Comparison of ENCODE assay signal across 8 cellular contexts in genomic region chr17:65041945-65042639, GRCh38. TPM values are rescaled to one million over a fixed set of nuclear protein-coding genes. Genes with fewer than 3 reads are reported as not detected.
DNase-seq lines count a peak whose midpoint lies in the region; ATAC-seq and TF ChIP-seq lines count a peak whose summit lies in the region.
"Not testable (repeated sequence)": the region's sequence is repeated elsewhere in the genome, so short reads cannot be mapped to it uniquely, and the experiment has no call there.

No MANE protein-coding gene starts in this region.

- not testable (repeated sequence) for H2AFZ ChIP-seq in Loucy (ENCODE audit: low read length); osteoblast (ENCODE audit: low read length)

- peaks cover 65% of the 10 kb centered on the region for H3K36me3 Mint-ChIP-seq in CD4-positive, alpha-beta T cell (ENCODE audit: low read depth)
- H3K36me3 Mint-ChIP-seq in WTC11 (peaks cover 39% of the 10 kb centered on the region), endothelial cell (ENCODE audit: low read depth, unreplicated experiment) (peaks cover 13% of the 10 kb centered on the region)
- H3K36me3 Mint-ChIP-seq in activated naive CD8-positive, alpha-beta T cell = peaks cover 12% of the 10 kb centered on the region

- H3K9me2 ChIP-seq in Loucy (replicated peaks; ENCODE audit: low read depth, low read length) = not testable (repeated sequence)

- peak in 4 of 10 experiments; percentile 7 to 35 (median 26) for DNase-seq in CD4-positive, alpha-beta T cell
- not testable (repeated sequence) for DNase-seq in WTC11 (ENCODE audit: low spot score); endothelial cell (ENCODE audit: low spot score); osteoblast (ENCODE audit: insufficient read length, low spot score, missing footprints); thoracic aorta (ENCODE audit: low spot score)
- peak; percentile 40 for DNase-seq in activated T-cell treated with anti-CD3 and anti-CD28 coated beads, Interleukin-2, amount 50 U/mL, for 1 hour

- H3K36me3 ChIP-seq in Loucy (ENCODE audit: insufficient read depth, low read length) = peaks cover 36% of the 10 kb centered on the region
- H3K36me3 ChIP-seq in osteoblast (ENCODE audit: insufficient read depth, low read length) = peaks cover 16% of the 10 kb centered on the region
- H3K36me3 ChIP-seq in thoracic aorta = not testable (repeated sequence)

- H3K4me3 ChIP-seq in Loucy (ENCODE audit: low read length, poor library complexity, severe bottlenecking) (peak overlapping the region; percentile 42), thoracic aorta (peak overlapping the region; percentile 13)
- H3K4me3 ChIP-seq in osteoblast (ENCODE audit: insufficient read depth, low read length) = not testable (repeated sequence)

- not testable (repeated sequence) for TF ChIP-seq CTCF in CD4-positive, alpha-beta T cell (IDR thresholded peaks at IDR 0.05); Loucy (conservative IDR thresholded peaks at IDR 0.05; ENCODE audit: low read length); WTC11 (IDR thresholded peaks at IDR 0.05); endothelial cell (IDR thresholded peaks at IDR 0.05; ENCODE audit: unreplicated experiment); osteoblast (IDR thresholded peaks at IDR 0.05; ENCODE audit: extremely low read depth, low read depth, low read length); thoracic aorta (IDR thresholded peaks at IDR 0.05)

- peak; percentile 30 for ATAC-seq in CD4-positive, alpha-beta T cell (ENCODE audit: poor library complexity)
- not testable (repeated sequence) for ATAC-seq in WTC11; thoracic aorta (ENCODE audit: insufficient number of reproducible peaks, low FRiP score, low read depth)

- CTCF ChIA-PET in CD4-positive, alpha-beta T cell (lab: Charles Lee); WTC11 (lab: Charles Lee): not testable (repeated sequence)

- peaks cover 85% of the 10 kb centered on the region for H4K20me1 ChIP-seq in Loucy (ENCODE audit: insufficient read depth, low read length, poor library complexity, severe bottlenecking)
- H4K20me1 ChIP-seq in osteoblast (ENCODE audit: insufficient read depth, low read length) = not testable (repeated sequence)

- peak overlapping the region; percentile 89 for H3K27ac Mint-ChIP-seq in CD4-positive, alpha-beta T cell
- H3K27ac Mint-ChIP-seq in WTC11 = 0 out of 2 replicates have a peak overlapping the region, but pooled peaks have one; percentile 30
- peak overlapping the region; percentile 84 for H3K27ac Mint-ChIP-seq in activated naive CD8-positive, alpha-beta T cell
- H3K27ac Mint-ChIP-seq in endothelial cell (ENCODE audit: unreplicated experiment) = not testable (repeated sequence)

- H3K9ac ChIP-seq in Loucy (ENCODE audit: low read depth, low read length, poor library complexity, severe bottlenecking) = not testable (repeated sequence)

- H3K9me3 Mint-ChIP-seq in CD4-positive, alpha-beta T cell; WTC11; activated naive CD8-positive, alpha-beta T cell (ENCODE audit: low read depth); endothelial cell (ENCODE audit: unreplicated experiment): not testable (repeated sequence)

- H3K27ac ChIP-seq in CD4-positive, alpha-beta T cell (ENCODE audit: low read depth, low read length) = peak overlapping the region; percentile 74
- H3K27ac ChIP-seq in osteoblast (ENCODE audit: low read depth, low read length); thoracic aorta: not testable (repeated sequence)

- not testable (repeated sequence) for H3K27me3 Mint-ChIP-seq in CD4-positive, alpha-beta T cell; WTC11 (ENCODE audit: low read depth); activated naive CD8-positive, alpha-beta T cell; endothelial cell (ENCODE audit: unreplicated experiment)

- H3K9me3 ChIP-seq in CD4-positive, alpha-beta T cell (ENCODE audit: control insufficient read depth, low read length); Loucy (ENCODE audit: insufficient read depth, low read depth, low read length); osteoblast (ENCODE audit: low read depth, low read length); thoracic aorta: not testable (repeated sequence)

- not testable (repeated sequence) for H3K27me3 ChIP-seq in CD4-positive, alpha-beta T cell (ENCODE audit: control insufficient read depth, insufficient read depth, low read length); Loucy (ENCODE audit: insufficient read depth, low read length, poor library complexity, severe bottlenecking); osteoblast (ENCODE audit: insufficient read depth, low read length); thoracic aorta (replicated peaks; ENCODE audit: insufficient read depth)

- H3K4me1 ChIP-seq in Loucy (ENCODE audit: insufficient read depth, low read length, poor library complexity, severe bottlenecking) (peaks cover 45% of the 10 kb centered on the region), thoracic aorta (ENCODE audit: control insufficient read depth in 1 of 2, low read depth in 2 of 2) (peaks cover 52 to 71% of the 10 kb centered on the region in 2 donors)
- H3K4me1 ChIP-seq in osteoblast (ENCODE audit: insufficient read depth, low read length) = not testable (repeated sequence)

- peaks cover 99% of the 10 kb centered on the region for H3K79me2 ChIP-seq in Loucy (ENCODE audit: insufficient read depth, low read length)
- peaks cover 99% of the 10 kb centered on the region for H3K79me2 ChIP-seq in osteoblast (ENCODE audit: insufficient read depth, low read length)

- intact Hi-C loops in CD4-positive, alpha-beta T cell (cut with DNase I, micrococcal nuclease) = not testable (repeated sequence)

- H3F3A ChIP-seq in Loucy (ENCODE audit: low read depth) = not testable (repeated sequence)

- H3K4me1 Mint-ChIP-seq in CD4-positive, alpha-beta T cell (ENCODE audit: low read depth) = peaks cover 80% of the 10 kb centered on the region
- peaks cover 17% of the 10 kb centered on the region for H3K4me1 Mint-ChIP-seq in WTC11
- peaks cover 78% of the 10 kb centered on the region for H3K4me1 Mint-ChIP-seq in activated naive CD8-positive, alpha-beta T cell (ENCODE audit: low read depth)
- H3K4me1 Mint-ChIP-seq in endothelial cell (ENCODE audit: unreplicated experiment) = not testable (repeated sequence)

- POLR2A ChIA-PET in CD4-positive, alpha-beta T cell (lab: Charles Lee) = interaction anchor here (0.5 to 4.9 kb wide), 7 partner anchors 12 to 76 kb away, joined by 3 to 30 read pairs (median 6); partner anchors contain the start of gene GNA13
- POLR2A ChIA-PET in WTC11 (lab: Charles Lee) = not testable (repeated sequence)

- H3K4me2 ChIP-seq in Loucy (ENCODE audit: low read depth, low read length, poor library complexity, severe bottlenecking) = peak overlapping the region; percentile 63
- H3K4me2 ChIP-seq in osteoblast (ENCODE audit: insufficient read depth, low read length) = peak overlapping the region; percentile 85

- H3K4me3 Mint-ChIP-seq in CD4-positive, alpha-beta T cell = peak overlapping the region; percentile 77
- H3K4me3 Mint-ChIP-seq in WTC11 = not testable (repeated sequence)
- H3K4me3 Mint-ChIP-seq in activated naive CD8-positive, alpha-beta T cell = peak overlapping the region; percentile 63
- peak overlapping the region; percentile 23 for H3K4me3 Mint-ChIP-seq in endothelial cell (ENCODE audit: unreplicated experiment)

RNA-seq across cellular contexts. Expression of gene GNA13, which starts 14.4 kb away (rescaled TPM):
- 100 to 1,000 TPM; 128 to 131 TPM for total RNA-seq in CD4-positive, alpha-beta T cell
- total RNA-seq in WTC11 (2021) = 48.7 to 51.4 TPM (median 48.8 TPM) in 3 replicates
- 70.0 TPM for total RNA-seq in endothelial cell (ENCODE audit: unreplicated experiment)
- 63.1 and 63.3 TPM in 2 replicates for total RNA-seq in osteoblast
- 10 to 100 TPM; 51.7 to 68.1 TPM for total RNA-seq in thoracic aorta
